In the genomic region with DNA sequence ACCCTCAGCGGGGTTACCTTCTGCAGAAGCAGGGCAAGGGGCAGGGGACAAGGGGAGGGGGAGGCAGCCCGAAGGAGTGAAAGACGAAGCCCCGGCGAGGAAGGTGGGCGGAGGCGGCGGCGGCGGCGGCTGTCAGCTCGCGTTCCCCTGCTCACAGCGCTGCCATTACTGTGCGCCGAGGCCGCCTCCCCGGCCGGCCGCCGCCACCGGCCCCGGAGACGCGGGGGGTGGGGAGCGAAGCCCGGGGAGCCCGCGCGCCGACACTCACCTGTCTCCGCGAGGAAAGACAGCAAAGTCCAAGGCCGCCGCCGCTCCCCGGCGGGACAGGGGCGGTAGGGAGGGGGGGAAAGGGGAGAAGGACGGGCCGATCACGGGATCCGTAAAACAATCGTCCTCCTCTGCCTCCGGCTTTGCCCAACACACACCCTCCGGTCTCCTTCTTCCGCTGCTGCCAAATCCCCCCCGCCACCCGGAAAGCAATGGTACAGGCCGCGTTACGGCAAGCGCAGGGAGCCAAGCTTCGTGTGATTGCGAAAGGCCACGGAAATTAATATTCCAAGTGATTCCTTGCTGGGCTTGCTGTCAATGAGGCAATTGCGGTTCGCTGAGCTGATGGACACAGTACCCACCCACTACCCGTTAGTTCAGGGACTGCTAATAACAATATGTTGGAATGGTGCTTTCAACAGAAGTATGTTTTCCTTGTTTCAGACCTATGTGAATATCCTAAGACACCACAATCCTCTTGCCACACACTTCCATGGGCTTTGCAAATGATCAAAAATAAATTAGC, we compare ENCODE assay signal across 1 cellular context.
TF ChIP-seq lines count a peak whose summit lies in the region.

A gene (minus strand): TSS at position 180 of the 793 bp plus-strand sequence. CDS start 19,024 bp downstream, outside the sequence.

TF ChIP-seq in HEK293, 187 proteins besides CTCF, POLR2A, EP300 and RAD21 (continued from another document):
- TF ChIP-seq, protein P1, sequence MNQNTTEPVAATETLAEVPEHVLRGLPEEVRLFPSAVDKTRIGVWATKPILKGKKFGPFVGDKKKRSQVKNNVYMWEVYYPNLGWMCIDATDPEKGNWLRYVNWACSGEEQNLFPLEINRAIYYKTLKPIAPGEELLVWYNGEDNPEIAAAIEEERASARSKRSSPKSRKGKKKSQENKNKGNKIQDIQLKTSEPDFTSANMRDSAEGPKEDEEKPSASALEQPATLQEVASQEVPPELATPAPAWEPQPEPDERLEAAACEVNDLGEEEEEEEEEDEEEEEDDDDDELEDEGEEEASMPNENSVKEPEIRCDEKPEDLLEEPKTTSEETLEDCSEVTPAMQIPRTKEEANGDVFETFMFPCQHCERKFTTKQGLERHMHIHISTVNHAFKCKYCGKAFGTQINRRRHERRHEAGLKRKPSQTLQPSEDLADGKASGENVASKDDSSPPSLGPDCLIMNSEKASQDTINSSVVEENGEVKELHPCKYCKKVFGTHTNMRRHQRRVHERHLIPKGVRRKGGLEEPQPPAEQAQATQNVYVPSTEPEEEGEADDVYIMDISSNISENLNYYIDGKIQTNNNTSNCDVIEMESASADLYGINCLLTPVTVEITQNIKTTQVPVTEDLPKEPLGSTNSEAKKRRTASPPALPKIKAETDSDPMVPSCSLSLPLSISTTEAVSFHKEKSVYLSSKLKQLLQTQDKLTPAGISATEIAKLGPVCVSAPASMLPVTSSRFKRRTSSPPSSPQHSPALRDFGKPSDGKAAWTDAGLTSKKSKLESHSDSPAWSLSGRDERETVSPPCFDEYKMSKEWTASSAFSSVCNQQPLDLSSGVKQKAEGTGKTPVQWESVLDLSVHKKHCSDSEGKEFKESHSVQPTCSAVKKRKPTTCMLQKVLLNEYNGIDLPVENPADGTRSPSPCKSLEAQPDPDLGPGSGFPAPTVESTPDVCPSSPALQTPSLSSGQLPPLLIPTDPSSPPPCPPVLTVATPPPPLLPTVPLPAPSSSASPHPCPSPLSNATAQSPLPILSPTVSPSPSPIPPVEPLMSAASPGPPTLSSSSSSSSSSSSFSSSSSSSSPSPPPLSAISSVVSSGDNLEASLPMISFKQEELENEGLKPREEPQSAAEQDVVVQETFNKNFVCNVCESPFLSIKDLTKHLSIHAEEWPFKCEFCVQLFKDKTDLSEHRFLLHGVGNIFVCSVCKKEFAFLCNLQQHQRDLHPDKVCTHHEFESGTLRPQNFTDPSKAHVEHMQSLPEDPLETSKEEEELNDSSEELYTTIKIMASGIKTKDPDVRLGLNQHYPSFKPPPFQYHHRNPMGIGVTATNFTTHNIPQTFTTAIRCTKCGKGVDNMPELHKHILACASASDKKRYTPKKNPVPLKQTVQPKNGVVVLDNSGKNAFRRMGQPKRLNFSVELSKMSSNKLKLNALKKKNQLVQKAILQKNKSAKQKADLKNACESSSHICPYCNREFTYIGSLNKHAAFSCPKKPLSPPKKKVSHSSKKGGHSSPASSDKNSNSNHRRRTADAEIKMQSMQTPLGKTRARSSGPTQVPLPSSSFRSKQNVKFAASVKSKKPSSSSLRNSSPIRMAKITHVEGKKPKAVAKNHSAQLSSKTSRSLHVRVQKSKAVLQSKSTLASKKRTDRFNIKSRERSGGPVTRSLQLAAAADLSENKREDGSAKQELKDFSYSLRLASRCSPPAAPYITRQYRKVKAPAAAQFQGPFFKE (tag by site-specific recombination; IDR thresholded peaks at IDR 0.05; ENCODE audit: borderline replicate concordance): no peak
- TF ChIP-seq, protein P2, sequence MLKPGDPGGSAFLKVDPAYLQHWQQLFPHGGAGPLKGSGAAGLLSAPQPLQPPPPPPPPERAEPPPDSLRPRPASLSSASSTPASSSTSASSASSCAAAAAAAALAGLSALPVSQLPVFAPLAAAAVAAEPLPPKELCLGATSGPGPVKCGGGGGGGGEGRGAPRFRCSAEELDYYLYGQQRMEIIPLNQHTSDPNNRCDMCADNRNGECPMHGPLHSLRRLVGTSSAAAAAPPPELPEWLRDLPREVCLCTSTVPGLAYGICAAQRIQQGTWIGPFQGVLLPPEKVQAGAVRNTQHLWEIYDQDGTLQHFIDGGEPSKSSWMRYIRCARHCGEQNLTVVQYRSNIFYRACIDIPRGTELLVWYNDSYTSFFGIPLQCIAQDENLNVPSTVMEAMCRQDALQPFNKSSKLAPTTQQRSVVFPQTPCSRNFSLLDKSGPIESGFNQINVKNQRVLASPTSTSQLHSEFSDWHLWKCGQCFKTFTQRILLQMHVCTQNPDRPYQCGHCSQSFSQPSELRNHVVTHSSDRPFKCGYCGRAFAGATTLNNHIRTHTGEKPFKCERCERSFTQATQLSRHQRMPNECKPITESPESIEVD (tag by site-specific recombination; IDR thresholded peaks at IDR 0.05): no peak
TF ChIP-seq in HEK293: peak in this region for 72.
